36 cellular contexts compared by ENCODE assay signal in genomic region chr13:91456837-91457236, GRCh38. TPM values are rescaled to one million over a fixed set of nuclear protein-coding genes. Genes with fewer than 3 reads are reported as not detected.
"Had no signal": no experiment of that assay in that cellular context is flagged by ENCODE, and none has a peak within 500 bp of the region (broad histone marks: within the 10 kb centered on the region; RNA-seq: fewer than 3 reads in every experiment).

No MANE protein-coding gene starts in this region.

- H3K4me3 ChIP-seq: MG63 had no signal

- H3K9me3 ChIP-seq: MG63 had no signal

- H3K36me3 ChIP-seq: MG63 had no signal

- DNase-seq: Karpas-422, Kasumi-1, MG63, MM.1S, MV-4-11, NCI-H1048, NCI-H1092, NCI-H1092 treated with DMSO at 0.1 percent for 48 hours, NCI-H1105, NCI-H1105 treated with DMSO at 0.1 percent for 48 hours, NCI-H1417, NCI-H1417 treated with DMSO at 0.1 percent for 48 hours, NCI-H1436, NCI-H1436 treated with DMSO at 0.1 percent for 48 hours, NCI-H146, NCI-H1694, NCI-H1694 treated with DMSO at 0.1 percent for 48 hours, NCI-H187, NCI-H187 treated with DMSO at 0.1 percent for 48 hours, NCI-H1930, NCI-H2029, NCI-H2029 treated with DMSO at 0.1 percent for 48 hours, NCI-H2081, NCI-H2081 treated with DMSO at 0.1 percent for 48 hours, NCI-H2107, NCI-H2171, NCI-H2171 treated with DMSO at 0.1 percent for 48 hours, NCI-H226, NCI-H345, NCI-H446, NCI-H446 treated with DMSO at 0.1 percent for 48 hours, NCI-H510A, NCI-H510A treated with DMSO at 0.1 percent for 48 hours, NCI-H524, NCI-H524 treated with DMSO at 0.1 percent for 48 hours had no signal

RNA-seq across cellular contexts. Expression of gene GPC5, which starts 58.4 kb away (rescaled TPM):
- total RNA-seq: MCF 10A had no signal
